Comparison of ENCODE assay signal across 8 cellular contexts in the genomic region with DNA sequence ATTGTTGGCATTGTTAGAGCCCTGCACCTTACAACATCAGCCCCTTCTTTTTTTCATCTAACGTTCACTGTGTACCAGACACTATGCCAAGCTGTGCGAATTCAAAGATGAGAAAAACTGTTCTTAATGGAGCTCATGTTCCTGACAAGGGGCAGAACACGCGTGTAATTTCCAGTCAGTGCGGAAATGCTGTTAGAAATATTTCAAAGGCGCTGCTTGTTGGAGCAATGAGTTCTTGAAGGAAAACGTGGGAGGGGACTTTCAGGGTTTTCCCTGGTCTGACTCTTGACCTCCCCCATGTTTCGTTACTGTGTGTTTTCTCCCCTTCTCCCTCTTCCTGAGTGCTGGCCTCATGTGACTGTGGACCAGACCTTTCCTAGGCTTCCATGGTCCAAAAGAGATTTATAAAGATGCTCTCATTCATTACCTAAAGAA. TPM values are rescaled to one million over a fixed set of nuclear protein-coding genes. Genes with fewer than 3 reads are reported as not detected.
DNase-seq lines count a peak whose midpoint lies in the region; ATAC-seq and TF ChIP-seq lines count a peak whose summit lies in the region.

No MANE protein-coding gene starts in this region.

- intact Hi-C loops in activated B cell treated with CpG ODN at 0.5 μM for 24 hours (cut with micrococcal nuclease) = loop anchor here (1.0 to 5.0 kb wide), 7 partner anchors 22 to 332 kb away; a partner anchor contains a TSS

- TF ChIP-seq RAD21 in SK-N-SH (IDR thresholded peaks at IDR 0.05; ENCODE audit: low read length) = no peak

- peaks cover 58% of the 10 kb centered on the region for H4K20me1 ChIP-seq in SK-N-SH (ENCODE audit: insufficient read depth)

- CTCF ChIA-PET in SK-N-SH (lab: Yijun Ruan, JAX) = interaction anchor here (1.0 to 2.3 kb wide), 7 partner anchors 8 to 192 kb away, joined by 3 to 9 read pairs (median 4); a partner anchor contains a TSS
- CTCF ChIA-PET in activated B cell treated with CpG ODN at 0.5 μM for 24 hours (lab: Charles Lee) = interaction anchor here (0.7 to 4.7 kb wide), 6 partner anchors 21 to 62 kb away, joined by 3 to 45 read pairs (median 4); a partner anchor contains a TSS

- peaks cover 4% of the 10 kb centered on the region for H3F3A ChIP-seq in SK-N-SH (replicated peaks; ENCODE audit: insufficient read depth)

- H3K36me3 Mint-ChIP-seq in activated B cell treated with CpG ODN at 0.5 μM for 24 hours (ENCODE audit: low read depth) = peaks cover 47% of the 10 kb centered on the region

- no peaks in the 10 kb centered on the region for H3K9me3 Mint-ChIP-seq in activated B cell treated with CpG ODN at 0.5 μM for 24 hours

- no peak for ATAC-seq in SK-N-SH treated with all-trans-retinoic acid at 6 μM for 48 hours
- no peak for ATAC-seq in activated B cell treated with CpG ODN at 0.5 μM for 24 hours (ENCODE audit: low read depth)

- H3K9me3 ChIP-seq in SK-N-SH = no peaks in the 10 kb centered on the region
- H3K9me3 ChIP-seq in skeletal muscle tissue (ENCODE audit: control insufficient read depth in 3 of 3, low read length in 3 of 3) = no peaks in the 10 kb centered on the region

- H3K4me2 ChIP-seq in SK-N-SH = peak overlapping the region; percentile 99

- H3K4me3 Mint-ChIP-seq in activated B cell treated with CpG ODN at 0.5 μM for 24 hours = peak overlapping the region; percentile 99

- no peaks in the 10 kb centered on the region for H3K27me3 Mint-ChIP-seq in activated B cell treated with CpG ODN at 0.5 μM for 24 hours

- H2AFZ ChIP-seq in SK-N-SH (ENCODE audit: low read depth) = no peak overlapping the region; the same call in 1 of the 2 replicates

- peaks cover 58% of the 10 kb centered on the region for H3K79me2 ChIP-seq in SK-N-SH (ENCODE audit: insufficient read depth)

- H3K27ac ChIP-seq in SK-N-SH (ENCODE audit: low read depth in 2 of 2, low read length in 1 of 2) (peak overlapping the region; percentile 86 to 97; a peak in 2 of 4 replicates), skeletal muscle tissue (ENCODE audit: low read depth, low read length) (peak overlapping the region; percentile 96)

- H3K4me1 ChIP-seq in SK-N-SH (ENCODE audit: control insufficient read depth in 1 of 2, insufficient read depth in 2 of 2, low read depth in 1 of 2, low read length in 1 of 2) = peaks cover 5 to 18% of the 10 kb centered on the region in 2 experiments; a peak in 3 of 4 replicates
- peaks cover 30 to 33% (median 31%) of the 10 kb centered on the region in 3 donors for H3K4me1 ChIP-seq in skeletal muscle tissue (ENCODE audit: control insufficient read depth in 3 of 3, insufficient read depth in 3 of 3, low read length in 3 of 3)

- peak overlapping the region; percentile 100 for H3K27ac Mint-ChIP-seq in activated B cell treated with CpG ODN at 0.5 μM for 24 hours

- H3K4me3 ChIP-seq in SK-N-SH (ENCODE audit: low read depth in 2 of 2, low read length in 1 of 2) = peak overlapping the region; percentile 64 to 82
- H3K4me3 ChIP-seq in fibroblast of pulmonary artery (replicated peaks; ENCODE audit: low read depth, low read length) = peak overlapping the region; percentile 77
- peak overlapping the region; percentile 83 to 89 (median 87) for H3K4me3 ChIP-seq in skeletal muscle tissue (ENCODE audit: low read length in 3 of 3)

- 25% methylated on average over 8 of the region's 8 CpGs for WGBS in SK-N-SH (ENCODE audit: low lambda C conversion rate)

- TF ChIP-seq CTCF in SK-N-SH (IDR thresholded peaks at IDR 0.05) (no peak), activated B cell treated with CpG ODN at 0.5 μM for 24 hours (IDR thresholded peaks at IDR 0.05) (no peak), fibroblast of pulmonary artery (IDR thresholded peaks at IDR 0.05; ENCODE audit: low read length, missing control alignments) (no peak)

- peaks cover 40% of the 10 kb centered on the region for H3K4me1 Mint-ChIP-seq in activated B cell treated with CpG ODN at 0.5 μM for 24 hours

- POLR2A ChIA-PET in SK-N-SH (lab: Yijun Ruan, JAX) (interaction anchor here (0.7 to 2.8 kb wide), 5 partner anchors 8 to 910 kb away, joined by 3 to 24 read pairs (median 6); a partner anchor contains a TSS), activated B cell treated with CpG ODN at 0.5 μM for 24 hours (lab: Charles Lee) (interaction anchor here (0.6 to 16.6 kb wide), 20 partner anchors 9 to 463 kb away, joined by 3 to 723 read pairs (median 7); a partner anchor contains a TSS)

- H3K9me2 ChIP-seq in SK-N-SH = no peaks in the 10 kb centered on the region

- H3K27me3 ChIP-seq in SK-N-SH (ENCODE audit: insufficient read depth) (no peaks in the 10 kb centered on the region), skeletal muscle tissue (ENCODE audit: control insufficient read depth in 3 of 3, insufficient read depth in 3 of 3, low read length in 3 of 3) (no peaks in the 10 kb centered on the region)

- TF ChIP-seq EP300 in SK-N-SH (IDR thresholded peaks at IDR 0.05; ENCODE audit: borderline replicate concordance in 1 of 2, low read depth in 1 of 2, low read length in 1 of 2) = no peak

- peaks cover 0 to 17% of the 10 kb centered on the region in 2 experiments for H3K36me3 ChIP-seq in SK-N-SH (replicated peaks in 1 of 2; ENCODE audit: control insufficient read depth in 1 of 2, insufficient read depth in 2 of 2, low read length in 1 of 2)
- no peaks in the 10 kb centered on the region for H3K36me3 ChIP-seq in skeletal muscle tissue (ENCODE audit: control insufficient read depth in 3 of 3, insufficient read depth in 3 of 3, low read length in 3 of 3)

- DNase-seq in SK-N-SH = no peak
- no peak for DNase-seq in activated B cell treated with CpG ODN at 0.5 μM for 24 hours
- peak; percentile 55 for DNase-seq in fibroblast of pulmonary artery (ENCODE audit: low read depth)
- DNase-seq in kidney tubule cell (ENCODE audit: low spot score) = no peak
- DNase-seq in mucosa of gallbladder (ENCODE audit: low spot score) = no peak
- no peak for DNase-seq in NCI-H1105 (lab: John Stamatoyannopoulos, UW)

- H3K9ac ChIP-seq in SK-N-SH (peak overlapping the region; percentile 99), skeletal muscle tissue (ENCODE audit: low read depth in 1 of 3, low read length in 3 of 3) (peak overlapping the region; percentile 81 to 92 (median 85))

TF ChIP-seq in SK-N-SH, 30 proteins besides CTCF, POLR2A, EP300 and RAD21:
- TF ChIP-seq FOSL2 (IDR thresholded peaks at IDR 0.05; ENCODE audit: borderline replicate concordance, low read depth) = no peak
- TF ChIP-seq MXI1 (IDR thresholded peaks at IDR 0.05; ENCODE audit: low read depth, low read length) = peak; percentile 59; the same call in 1 of the 2 replicates
TF ChIP-seq in SK-N-SH: peak in this region for 1.

TF ChIP-seq in SK-N-SH treated with all-trans-retinoic acid at 6 μM for 48 hours, 23 proteins besides CTCF, POLR2A, EP300 and RAD21 (continues in another document):
- no peak for TF ChIP-seq ZNF565 (CRISPR knock-in tag; conservative IDR thresholded peaks at IDR 0.05; ENCODE audit: low read depth)
- no peak for TF ChIP-seq ARNTL (CRISPR knock-in tag; IDR thresholded peaks at IDR 0.05; ENCODE audit: borderline replicate concordance, low read depth)
- TF ChIP-seq, protein P1, sequence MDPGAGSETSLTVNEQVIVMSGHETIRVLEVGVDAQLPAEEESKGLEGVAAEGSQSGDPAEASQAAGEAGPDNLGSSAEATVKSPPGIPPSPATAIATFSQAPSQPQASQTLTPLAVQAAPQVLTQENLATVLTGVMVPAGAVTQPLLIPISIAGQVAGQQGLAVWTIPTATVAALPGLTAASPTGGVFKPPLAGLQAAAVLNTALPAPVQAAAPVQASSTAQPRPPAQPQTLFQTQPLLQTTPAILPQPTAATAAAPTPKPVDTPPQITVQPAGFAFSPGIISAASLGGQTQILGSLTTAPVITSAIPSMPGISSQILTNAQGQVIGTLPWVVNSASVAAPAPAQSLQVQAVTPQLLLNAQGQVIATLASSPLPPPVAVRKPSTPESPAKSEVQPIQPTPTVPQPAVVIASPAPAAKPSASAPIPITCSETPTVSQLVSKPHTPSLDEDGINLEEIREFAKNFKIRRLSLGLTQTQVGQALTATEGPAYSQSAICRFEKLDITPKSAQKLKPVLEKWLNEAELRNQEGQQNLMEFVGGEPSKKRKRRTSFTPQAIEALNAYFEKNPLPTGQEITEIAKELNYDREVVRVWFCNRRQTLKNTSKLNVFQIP (CRISPR knock-in tag; IDR thresholded peaks at IDR 0.05; ENCODE audit: borderline replicate concordance, low read depth) = no peak
- no peak for TF ChIP-seq ZNF70 (CRISPR knock-in tag; IDR thresholded peaks at IDR 0.05)
- TF ChIP-seq, protein P2, sequence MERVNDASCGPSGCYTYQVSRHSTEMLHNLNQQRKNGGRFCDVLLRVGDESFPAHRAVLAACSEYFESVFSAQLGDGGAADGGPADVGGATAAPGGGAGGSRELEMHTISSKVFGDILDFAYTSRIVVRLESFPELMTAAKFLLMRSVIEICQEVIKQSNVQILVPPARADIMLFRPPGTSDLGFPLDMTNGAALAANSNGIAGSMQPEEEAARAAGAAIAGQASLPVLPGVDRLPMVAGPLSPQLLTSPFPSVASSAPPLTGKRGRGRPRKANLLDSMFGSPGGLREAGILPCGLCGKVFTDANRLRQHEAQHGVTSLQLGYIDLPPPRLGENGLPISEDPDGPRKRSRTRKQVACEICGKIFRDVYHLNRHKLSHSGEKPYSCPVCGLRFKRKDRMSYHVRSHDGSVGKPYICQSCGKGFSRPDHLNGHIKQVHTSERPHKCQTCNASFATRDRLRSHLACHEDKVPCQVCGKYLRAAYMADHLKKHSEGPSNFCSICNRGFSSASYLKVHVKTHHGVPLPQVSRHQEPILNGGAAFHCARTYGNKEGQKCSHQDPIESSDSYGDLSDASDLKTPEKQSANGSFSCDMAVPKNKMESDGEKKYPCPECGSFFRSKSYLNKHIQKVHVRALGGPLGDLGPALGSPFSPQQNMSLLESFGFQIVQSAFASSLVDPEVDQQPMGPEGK (CRISPR knock-in tag; IDR thresholded peaks at IDR 0.05; ENCODE audit: borderline replicate concordance) = no peak
- no peak for TF ChIP-seq ZFP3 (CRISPR knock-in tag; IDR thresholded peaks at IDR 0.05)
- no peak for TF ChIP-seq GLIS3 (CRISPR knock-in tag; IDR thresholded peaks at IDR 0.05)

RNA-seq across cellular contexts. Expression of a gene that starts 1.5 kb away (rescaled TPM):
- polyA plus RNA-seq in SK-N-SH (2012; rRNA removed) = 68.6 and 82.6 TPM in 2 replicates
- polyA plus RNA-seq in SK-N-SH (2012; cell fraction: cytosol; rRNA removed) = 75.5 and 88.9 TPM in 2 replicates
- 67.4 and 69.4 TPM in 2 replicates for polyA plus RNA-seq in SK-N-SH (2012; cell fraction: nucleus; rRNA removed)
- total RNA-seq in activated B cell treated with CpG ODN at 0.5 μM for 24 hours = 135 and 150 TPM in 2 replicates
- total RNA-seq in skeletal muscle tissue = 28.2 TPM
- total RNA-seq in mucosa of gallbladder = 26.2 TPM

RNA-seq across cellular contexts. Expression of a gene that starts 21.2 kb away (rescaled TPM):
- polyA plus RNA-seq in SK-N-SH (2012; rRNA removed) = 15.3 and 19.7 TPM in 2 replicates
- polyA plus RNA-seq in SK-N-SH (2012; cell fraction: cytosol; rRNA removed) = 26.8 and 31.0 TPM in 2 replicates
- polyA plus RNA-seq in SK-N-SH (2012; cell fraction: nucleus; rRNA removed) = 7.5 and 15.5 TPM in 2 replicates
- total RNA-seq in activated B cell treated with CpG ODN at 0.5 μM for 24 hours = 314 and 318 TPM in 2 replicates
- total RNA-seq in skeletal muscle tissue = 48.0 TPM
- 119 TPM for total RNA-seq in mucosa of gallbladder

RNA-seq across cellular contexts. Expression of a gene that starts 52.2 kb away (rescaled TPM):
- polyA plus RNA-seq in SK-N-SH (2012; rRNA removed) = 64.4 and 90.1 TPM in 2 replicates
- 96.8 and 144 TPM in 2 replicates for polyA plus RNA-seq in SK-N-SH (2012; cell fraction: cytosol; rRNA removed)
- polyA plus RNA-seq in SK-N-SH (2012; cell fraction: nucleus; rRNA removed) = 17.9 and 18.5 TPM in 2 replicates
- total RNA-seq in activated B cell treated with CpG ODN at 0.5 μM for 24 hours (18.8 and 19.1 TPM in 2 replicates), skeletal muscle tissue (15.7 TPM), mucosa of gallbladder (25.2 TPM)
